17 cellular contexts compared by ENCODE assay signal in the genomic region with DNA sequence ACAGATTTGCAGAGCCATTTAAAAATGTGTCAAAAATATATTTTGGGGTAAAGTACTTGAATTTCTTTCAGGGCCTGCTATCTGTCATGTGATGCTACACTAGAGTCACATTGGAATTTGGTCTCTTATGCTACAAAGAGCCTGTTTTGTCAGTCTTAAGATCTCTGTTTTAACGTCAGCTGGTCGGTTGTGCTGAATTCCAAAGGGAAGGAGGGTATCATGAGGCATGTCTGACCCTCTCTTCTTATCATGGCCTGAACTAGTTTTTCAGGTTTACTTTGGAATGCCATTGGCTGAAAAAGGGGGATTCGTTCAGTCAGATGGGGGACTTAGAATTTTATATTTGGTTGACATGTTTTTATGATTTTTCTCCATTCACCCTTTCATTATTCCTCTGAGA.
DNase-seq lines count a peak whose midpoint lies in the region; ATAC-seq and TF ChIP-seq lines count a peak whose summit lies in the region.
"Had no signal": no experiment of that assay in that cellular context is flagged by ENCODE, and none has a peak within 500 bp of the region (broad histone marks: within the 10 kb centered on the region; RNA-seq: fewer than 3 reads in every experiment).

No MANE protein-coding gene starts in this region.

- H3K36me3 ChIP-seq in GM23338 (ENCODE audit: insufficient read depth), result no peaks in the 10 kb centered on the region
- H3K36me3 ChIP-seq in mesendoderm (ENCODE audit: control insufficient read depth, insufficient read depth, low read length), result no peaks in the 10 kb centered on the region
- H3K36me3 ChIP-seq in upper lobe of right lung, result no peaks in the 10 kb centered on the region
- H3K36me3 ChIP-seq: HAP-1 had no signal

- H3K4me1 Mint-ChIP-seq in GM23338, result peaks cover 58% of the 10 kb centered on the region
- peaks cover 22% of the 10 kb centered on the region for H3K4me1 Mint-ChIP-seq in progenitor cell of endocrine pancreas (ENCODE audit: low read depth)
- H3K4me1 Mint-ChIP-seq: CD4-positive, alpha-beta memory T cell had no signal

- H3K36me3 Mint-ChIP-seq in GM23338 (ENCODE audit: low read depth) (peaks cover 4% of the 10 kb centered on the region; the same call in 1 of the 3 replicates), progenitor cell of endocrine pancreas (ENCODE audit: insufficient read depth) (peaks cover 1% of the 10 kb centered on the region)
- H3K36me3 Mint-ChIP-seq: CD4-positive, alpha-beta memory T cell had no signal

- H3K4me3 ChIP-seq in GM23338 (no peak overlapping the region), mesendoderm (ENCODE audit: low read length) (no peak overlapping the region), upper lobe of right lung (no peak overlapping the region)
- H3K4me3 ChIP-seq: GM12878, HAP-1 had no signal

- no peaks in the 10 kb centered on the region; the same call in 1 of the 2 replicates for H3F3A ChIP-seq in GM23338 (replicated peaks; ENCODE audit: low read depth)

- no peaks in the 10 kb centered on the region for H3K9me3 ChIP-seq in upper lobe of right lung
- H3K9me3 ChIP-seq: HAP-1 had no signal

- no peak overlapping the region for H4K5ac ChIP-seq in mesendoderm (ENCODE audit: low read length)

- H2BK15ac ChIP-seq in mesendoderm (replicated peaks; ENCODE audit: low read depth), result no peak overlapping the region

- no peak for ATAC-seq in GM23338
- no peak for ATAC-seq in upper lobe of right lung
- ATAC-seq: GM12878 had no signal

- H3K79me2 ChIP-seq in GM23338 (replicated peaks; ENCODE audit: insufficient read depth) (no peaks in the 10 kb centered on the region), mesendoderm (ENCODE audit: control insufficient read depth, insufficient read depth, low read length) (no peaks in the 10 kb centered on the region)

- no peak overlapping the region for H3K23ac ChIP-seq in mesendoderm (ENCODE audit: low read length)

- no peak overlapping the region; the same call in 2 of the 3 replicates for H3K4me3 Mint-ChIP-seq in GM23338
- no peak overlapping the region for H3K4me3 Mint-ChIP-seq in progenitor cell of endocrine pancreas (ENCODE audit: low read depth)
- H3K4me3 Mint-ChIP-seq: CD4-positive, alpha-beta memory T cell had no signal

- no peak overlapping the region for H3K4ac ChIP-seq in mesendoderm (ENCODE audit: low read depth, low read length)

- H4K8ac ChIP-seq in mesendoderm (ENCODE audit: low read depth, low read length), result no peak overlapping the region

- H2BK5ac ChIP-seq in mesendoderm (ENCODE audit: low read length), result no peak overlapping the region

- peaks cover 11% of the 10 kb centered on the region; the same call in 1 of the 2 replicates for H3K9me2 ChIP-seq in GM23338 (ENCODE audit: insufficient read depth)

- H3K27me3 ChIP-seq in GM23338 (ENCODE audit: insufficient read depth), result peaks cover 92% of the 10 kb centered on the region
- H3K27me3 ChIP-seq in mesendoderm (ENCODE audit: insufficient read depth, low read length, poor library complexity), result no peaks in the 10 kb centered on the region
- H3K27me3 ChIP-seq in upper lobe of right lung, result no peaks in the 10 kb centered on the region

- H3K27ac Mint-ChIP-seq in GM23338 (no peak overlapping the region), progenitor cell of endocrine pancreas (peak overlapping the region; percentile 28)
- H3K27ac Mint-ChIP-seq: CD4-positive, alpha-beta memory T cell had no signal

- no peak overlapping the region for H2AFZ ChIP-seq in GM23338

- no CpG with 5 or more reads among the region's 3 CpGs for WGBS in mesendoderm (ENCODE audit: extremely low coverage, insufficient coverage, low lambda C conversion rate)

- no peak overlapping the region for H3K18ac ChIP-seq in mesendoderm (ENCODE audit: low read length)

- H4K20me1 ChIP-seq in GM23338 (replicated peaks; ENCODE audit: insufficient read depth), result no peaks in the 10 kb centered on the region

- no peaks in the 10 kb centered on the region for H3K79me1 ChIP-seq in mesendoderm (ENCODE audit: low read length)

- DNase-seq in GM23338 (ENCODE audit: low spot score) (peak; percentile 56), foreskin melanocyte (peak; percentile 16), mesendoderm (peak; percentile 61), progenitor cell of endocrine pancreas (ENCODE audit: low spot score, unreplicated experiment) (no peak), NCI-H526 treated with DMSO at 0.1 percent for 48 hours (lab: John Stamatoyannopoulos, UW) (no peak), upper lobe of right lung (no peak)
- no peak for DNase-seq in stimulated activated CD4-positive, alpha-beta T cell treated with anti-CD3 and anti-CD28 coated beads, Interleukin-4, amount 100 ng/mL, for 24 hours
- no peak for DNase-seq in stimulated activated CD4-positive, alpha-beta T cell treated with anti-CD3 and anti-CD28 coated beads, Interleukin-2, amount 100 ng/mL, for 24 hours
- DNase-seq: C1 segment of cervical spinal cord; CD4-positive, alpha-beta memory T cell; COR-L47; DMS153; DND-41; GDM1; GOT3 had no signal

- no peak overlapping the region for H3K9ac ChIP-seq in mesendoderm (ENCODE audit: low read length)

- intact Hi-C loops in upper lobe of right lung (cut with DNase I), result no loop called here

- H2AK5ac ChIP-seq in mesendoderm (ENCODE audit: low read length), result no peak overlapping the region

- no peak for TF ChIP-seq CTCF in GM23338 (conservative IDR thresholded peaks at IDR 0.05; ENCODE audit: low read depth in 2 of 2)
- no peak for TF ChIP-seq CTCF in progenitor cell of endocrine pancreas (IDR thresholded peaks at IDR 0.05; ENCODE audit: unreplicated experiment)
- TF ChIP-seq CTCF in upper lobe of right lung (IDR thresholded peaks at IDR 0.05), result no peak

- H3K27me3 Mint-ChIP-seq in GM23338 (ENCODE audit: insufficient read depth, low read depth, poor library complexity) (peaks cover 63% of the 10 kb centered on the region), progenitor cell of endocrine pancreas (no peaks in the 10 kb centered on the region)

- H3K9me3 Mint-ChIP-seq in GM23338, result peaks cover 4% of the 10 kb centered on the region; the same call in 2 of the 3 replicates
- H3K9me3 Mint-ChIP-seq in progenitor cell of endocrine pancreas (ENCODE audit: low read depth), result no peaks in the 10 kb centered on the region
- H3K9me3 Mint-ChIP-seq: CD4-positive, alpha-beta memory T cell had no signal

- H3K4me1 ChIP-seq in GM23338 (ENCODE audit: insufficient read depth), result peaks cover 67% of the 10 kb centered on the region
- H3K4me1 ChIP-seq in mesendoderm (ENCODE audit: control insufficient read depth, low read depth, low read length), result peaks cover 9% of the 10 kb centered on the region
- no peaks in the 10 kb centered on the region for H3K4me1 ChIP-seq in upper lobe of right lung

- H3K4me2 ChIP-seq in GM23338, result peak overlapping the region; percentile 39
- H3K4me2 ChIP-seq in mesendoderm (ENCODE audit: low read length), result no peak overlapping the region

- H3K56ac ChIP-seq in mesendoderm (ENCODE audit: low read length), result no peak overlapping the region

- H3K27ac ChIP-seq in GM23338 (ENCODE audit: low read depth) (no peak overlapping the region), mesendoderm (ENCODE audit: low read depth, low read length) (no peak overlapping the region), upper lobe of right lung (no peak overlapping the region)

- no peak overlapping the region for H2BK120ac ChIP-seq in mesendoderm (ENCODE audit: low read depth, low read length)

TF ChIP-seq in GM23338, 12 proteins besides CTCF, POLR2A, EP300 and RAD21 (continues in another document):
- TF ChIP-seq CREB1 (CRISPR knock-in tag; IDR thresholded peaks at IDR 0.05; ENCODE audit: low read depth), result no peak
- no peak for TF ChIP-seq EZH2phosphoT487 (IDR thresholded peaks at IDR 0.05; ENCODE audit: unreplicated experiment)
- no peak for TF ChIP-seq NANOG (IDR thresholded peaks at IDR 0.05; ENCODE audit: borderline replicate concordance)
- no peak for TF ChIP-seq POLR2AphosphoS5 (IDR thresholded peaks at IDR 0.05; ENCODE audit: low read depth)
- TF ChIP-seq ZNF114 (CRISPR knock-in tag; IDR thresholded peaks at IDR 0.05), result no peak
- no peak for TF ChIP-seq REST (IDR thresholded peaks at IDR 0.05; ENCODE audit: unreplicated experiment)
- TF ChIP-seq, protein P1, sequence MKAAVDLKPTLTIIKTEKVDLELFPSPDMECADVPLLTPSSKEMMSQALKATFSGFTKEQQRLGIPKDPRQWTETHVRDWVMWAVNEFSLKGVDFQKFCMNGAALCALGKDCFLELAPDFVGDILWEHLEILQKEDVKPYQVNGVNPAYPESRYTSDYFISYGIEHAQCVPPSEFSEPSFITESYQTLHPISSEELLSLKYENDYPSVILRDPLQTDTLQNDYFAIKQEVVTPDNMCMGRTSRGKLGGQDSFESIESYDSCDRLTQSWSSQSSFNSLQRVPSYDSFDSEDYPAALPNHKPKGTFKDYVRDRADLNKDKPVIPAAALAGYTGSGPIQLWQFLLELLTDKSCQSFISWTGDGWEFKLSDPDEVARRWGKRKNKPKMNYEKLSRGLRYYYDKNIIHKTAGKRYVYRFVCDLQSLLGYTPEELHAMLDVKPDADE (IDR thresholded peaks at IDR 0.05), result no peak
- TF ChIP-seq EZH2 (IDR thresholded peaks at IDR 0.05; ENCODE audit: low read depth, unreplicated experiment), result no peak
- TF ChIP-seq STAT1 (IDR thresholded peaks at IDR 0.05; ENCODE audit: unreplicated experiment), result no peak

Comparison
In these comparisons a context has a peak if more than half of its experiments do, and no peak if none do; other contexts are left out.
1. DNase-seq: peak in GM23338 (single experiment), foreskin melanocyte (single experiment) and mesendoderm (single experiment); none in progenitor cell of endocrine pancreas (single experiment), stimulated activated CD4-positive, alpha-beta T cell treated with anti-CD3 and anti-CD28 coated beads, Interleukin-4, amount 100 ng/mL, for 24 hours (single experiment), NCI-H526 treated with DMSO at 0.1 percent for 48 hours (single experiment), stimulated activated CD4-positive, alpha-beta T cell treated with anti-CD3 and anti-CD28 coated beads, Interleukin-2, amount 100 ng/mL, for 24 hours (0 of 2) and upper lobe of right lung (single experiment).